8 cellular contexts compared by ENCODE assay signal in the genomic region with DNA sequence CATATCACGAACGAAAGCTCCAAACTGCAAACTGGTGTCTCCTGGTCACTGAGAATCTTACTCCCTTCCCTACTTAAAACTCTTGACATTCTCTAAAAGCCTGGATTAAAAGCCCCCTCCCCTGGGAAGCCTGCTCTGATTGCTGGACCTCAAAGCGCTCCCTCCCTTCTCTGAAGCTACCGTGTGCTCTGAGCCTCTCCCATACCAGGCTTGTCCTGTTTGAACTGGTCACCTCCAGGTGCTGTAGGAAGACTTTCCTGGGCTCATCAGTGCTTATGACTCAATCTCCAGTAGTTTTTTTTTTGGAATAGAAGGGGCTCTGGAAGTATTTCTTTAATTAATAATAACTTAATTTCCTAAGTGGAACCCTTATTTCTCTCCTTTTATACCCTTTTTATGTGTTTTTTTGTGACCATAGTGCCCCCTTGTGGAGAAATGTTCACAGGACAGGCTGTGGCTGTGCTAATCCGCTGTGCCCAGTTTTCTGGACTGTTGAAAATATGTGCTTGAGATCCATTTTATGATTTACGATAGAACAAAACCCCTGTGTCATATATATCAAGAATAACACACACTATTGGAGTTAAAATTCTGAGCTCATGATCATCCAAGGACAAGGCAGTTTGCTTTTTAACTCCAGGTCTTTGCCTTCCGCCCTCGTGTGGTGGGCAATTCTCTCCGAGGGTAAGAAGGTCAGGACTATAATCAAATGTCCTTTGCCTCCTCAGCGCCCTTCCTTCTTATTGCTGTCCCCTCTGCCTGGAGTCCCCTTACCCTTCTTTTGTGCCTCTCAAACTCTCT. TPM values are rescaled to one million over a fixed set of nuclear protein-coding genes. Genes with fewer than 3 reads are reported as not detected.
A peak's percentile ranks its signal among the peaks of the same experiment; 100 is the strongest.
DNase-seq lines count a peak whose midpoint lies in the region; ATAC-seq and TF ChIP-seq lines count a peak whose summit lies in the region.

No MANE protein-coding gene starts in this region.

- no peaks in the 10 kb centered on the region for H3K79me1 ChIP-seq in mesenchymal stem cell (replicated peaks; ENCODE audit: low read length, poor library complexity, severe bottlenecking)

- no peaks in the 10 kb centered on the region for H3K36me3 Mint-ChIP-seq in HFFc6 (ENCODE audit: low read depth)

- H3K14ac ChIP-seq in mesenchymal stem cell (ENCODE audit: low read length in 2 of 2) = no peak overlapping the region

- H2AK5ac ChIP-seq in mesenchymal stem cell (ENCODE audit: low read length, severe bottlenecking) = no peak overlapping the region

- H4K8ac ChIP-seq in mesenchymal stem cell (ENCODE audit: low read length) = no peak overlapping the region

- ATAC-seq in HG03097 (IDR thresholded peaks at IDR 0.05; ENCODE audit: low FRiP score, unreplicated experiment) (no peak), GM21423 (IDR thresholded peaks at IDR 0.05; ENCODE audit: unreplicated experiment) (no peak)

- H3K27me3 Mint-ChIP-seq in HFFc6 (ENCODE audit: insufficient read depth) = peaks cover 5% of the 10 kb centered on the region

- no peak overlapping the region for H3K27ac ChIP-seq in OCI-LY3 (ENCODE audit: low read length)
- H3K27ac ChIP-seq in mesenchymal stem cell (ENCODE audit: low read length, poor library complexity, severe bottlenecking) = no peak overlapping the region

- H3K9me3 Mint-ChIP-seq in HFFc6 = no peaks in the 10 kb centered on the region

- H3K9me3 ChIP-seq in OCI-LY3 (ENCODE audit: insufficient read depth, low read length) (no peaks in the 10 kb centered on the region), mesenchymal stem cell (ENCODE audit: control insufficient read depth, low read length) (no peaks in the 10 kb centered on the region)

- DNase-seq in SIG-M5 treated with dmso at 0.1 percent for 504 hours (lab: John Stamatoyannopoulos, UW; ENCODE audit: unreplicated experiment) (peak; percentile 40), SIG-M5 (lab: John Stamatoyannopoulos, UW) (no peak), HFFc6 (peak; percentile 41), dermis blood vessel endothelial cell (peak; percentile 75), mesenchymal stem cell (peak; percentile 53)

- no peak overlapping the region for H2AFZ ChIP-seq in OCI-LY3 (ENCODE audit: low read depth, low read length)
- no peak overlapping the region for H2AFZ ChIP-seq in mesenchymal stem cell (ENCODE audit: low read depth, low read length)

- no peak overlapping the region for H3K9ac ChIP-seq in OCI-LY3 (ENCODE audit: low read length)
- peak overlapping the region; percentile 57 for H3K9ac ChIP-seq in mesenchymal stem cell (ENCODE audit: low read length)

- no peak overlapping the region for H3K23ac ChIP-seq in mesenchymal stem cell (ENCODE audit: low read length in 2 of 2)

- H3K4me1 Mint-ChIP-seq in HFFc6 (ENCODE audit: low read depth) = peaks cover 2% of the 10 kb centered on the region; the same call in 1 of the 2 replicates

- H3K4me1 ChIP-seq in OCI-LY3 (ENCODE audit: low read length) (no peaks in the 10 kb centered on the region), mesenchymal stem cell (ENCODE audit: control insufficient read depth, insufficient read depth, low read depth, low read length) (peaks cover 9% of the 10 kb centered on the region)

- H3K18ac ChIP-seq in mesenchymal stem cell (ENCODE audit: low read depth in 1 of 2, low read length in 2 of 2) = no peak overlapping the region

- no peak overlapping the region for H3K4me3 ChIP-seq in OCI-LY3 (ENCODE audit: low read length)
- no peak overlapping the region for H3K4me3 ChIP-seq in mesenchymal stem cell (ENCODE audit: insufficient read depth in 1 of 2, low read depth in 1 of 2, low read length in 2 of 2)

- no peaks in the 10 kb centered on the region for H4K20me1 ChIP-seq in OCI-LY3 (ENCODE audit: insufficient read depth, low read length)

- 0 out of 2 replicates have a peak, but pooled peaks cover 4% of the 10 kb centered on the region for H3K27me3 ChIP-seq in OCI-LY3 (ENCODE audit: low read depth, low read length)
- peaks cover 0 to 11% of the 10 kb centered on the region in 2 experiments for H3K27me3 ChIP-seq in mesenchymal stem cell (ENCODE audit: control insufficient read depth in 1 of 2, insufficient read depth in 1 of 2, low read length in 2 of 2)

- H2BK12ac ChIP-seq in mesenchymal stem cell (ENCODE audit: low read length in 2 of 2) = no peak overlapping the region

- no peak overlapping the region for H3K27ac Mint-ChIP-seq in HFFc6

- H3K36me3 ChIP-seq in OCI-LY3 (replicated peaks; ENCODE audit: low read depth, low read length) = no peaks in the 10 kb centered on the region
- H3K36me3 ChIP-seq in mesenchymal stem cell (ENCODE audit: control insufficient read depth in 1 of 2, insufficient read depth in 2 of 2, low read depth in 1 of 2, low read length in 2 of 2) = peaks cover 0 to 19% of the 10 kb centered on the region in 2 experiments

- H3K4me2 ChIP-seq in OCI-LY3 (ENCODE audit: low read length) (no peak overlapping the region), mesenchymal stem cell (ENCODE audit: low read length, poor library complexity, severe bottlenecking) (no peak overlapping the region)

- H3K4me3 Mint-ChIP-seq in HFFc6 = no peak overlapping the region

- no peak overlapping the region for H2BK15ac ChIP-seq in mesenchymal stem cell (ENCODE audit: low read depth, poor library complexity, severe bottlenecking)

- no peak overlapping the region for H2BK5ac ChIP-seq in mesenchymal stem cell (ENCODE audit: low read depth, low read length, poor library complexity, severe bottlenecking)

- H4K91ac ChIP-seq in mesenchymal stem cell (ENCODE audit: low read length) = no peak overlapping the region

- peak; percentile 93 for TF ChIP-seq CTCF in HFFc6 (IDR thresholded peaks at IDR 0.05)
- peak; percentile 93 for TF ChIP-seq CTCF in OCI-LY3 (IDR thresholded peaks at IDR 0.05; ENCODE audit: low read depth, low read length)

- H2BK120ac ChIP-seq in mesenchymal stem cell (ENCODE audit: low read depth, low read length) = no peak overlapping the region

- no peaks in the 10 kb centered on the region for H3K79me2 ChIP-seq in OCI-LY3 (ENCODE audit: low read length)

- no peak overlapping the region for H3K4ac ChIP-seq in mesenchymal stem cell (ENCODE audit: low read depth in 1 of 2, low read length in 2 of 2)

- WGBS in mesenchymal stem cell = 71% methylated on average over 8 of the region's 10 CpGs

RNA-seq across cellular contexts. Expression of a gene that starts 16.9 kb away (rescaled TPM):
- 1 to 10 TPM; 1.1 to 1.9 (median 1.7) TPM for total RNA-seq in HFFc6 (2021; fragmentation: NEBNext Ultra II Directional; extraction: Animal tissue kit (Norgen Biotek cat#: 25700))
- 1.9 and 3.9 TPM in 2 replicates for total RNA-seq in dermis blood vessel endothelial cell
- polyA plus RNA-seq in mesenchymal stem cell (2013, experiment 1 of 2) = 2.4 TPM
- polyA plus RNA-seq in mesenchymal stem cell (2013, experiment 2 of 2) = 1.9 TPM

RNA-seq across cellular contexts. Expression of a gene that starts 55.5 kb away (rescaled TPM):
- 1 to 10 TPM; 3.2 to 5.2 (median 3.8) TPM for total RNA-seq in HFFc6 (2021; fragmentation: NEBNext Ultra II Directional; extraction: Animal tissue kit (Norgen Biotek cat#: 25700))
- 11.0 and 23.5 TPM in 2 replicates for total RNA-seq in dermis blood vessel endothelial cell
- polyA plus RNA-seq in mesenchymal stem cell (2013, experiment 1 of 2) = 5.3 TPM
- polyA plus RNA-seq in mesenchymal stem cell (2013, experiment 2 of 2) = 5.4 TPM
